Comparison of ENCODE assay signal across 10 cellular contexts in the genomic region with DNA sequence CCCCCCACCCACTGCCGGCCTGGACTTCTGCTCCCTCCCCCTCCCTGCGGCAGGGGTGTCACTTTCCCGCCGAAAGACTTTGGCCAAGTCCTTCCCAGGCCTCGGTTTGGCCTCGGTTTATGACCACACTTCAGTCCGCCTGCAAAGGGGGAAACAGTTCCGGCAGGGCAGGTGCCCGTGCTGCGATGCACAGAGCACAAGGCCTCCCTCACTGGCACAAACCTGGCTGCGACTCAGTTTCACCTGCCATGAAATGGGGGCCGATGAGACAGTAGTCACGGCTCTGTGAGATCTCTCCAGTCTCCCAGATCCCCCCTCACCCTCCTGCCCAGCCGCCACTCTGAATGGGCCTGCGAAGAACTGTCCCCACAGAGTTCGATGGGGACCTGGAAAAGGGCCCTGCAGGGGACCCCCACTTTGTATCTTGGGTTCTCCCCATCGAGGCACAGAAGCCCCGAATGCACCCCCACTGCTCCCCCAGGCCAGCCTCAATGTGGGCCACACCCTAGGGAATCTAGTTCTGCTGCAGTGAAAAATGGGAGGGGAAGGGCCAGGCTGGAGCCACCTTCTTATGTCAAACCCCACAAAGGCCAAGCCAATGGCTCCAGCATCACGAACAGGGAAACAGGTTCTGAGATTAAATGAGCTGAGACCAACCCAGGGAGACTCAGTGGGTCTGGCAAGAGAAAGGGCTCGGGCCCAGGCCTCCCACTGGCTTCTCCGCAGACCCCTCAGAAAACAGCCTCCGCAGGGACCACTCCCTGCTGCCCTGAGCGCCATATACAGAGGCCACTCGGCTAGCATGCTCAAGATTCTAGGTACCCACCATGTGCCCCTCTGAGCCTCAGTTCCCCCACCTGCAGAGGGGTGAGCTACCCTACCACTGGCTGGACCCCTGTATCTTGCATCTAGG. TPM values are rescaled to one million over a fixed set of nuclear protein-coding genes. Genes with fewer than 3 reads are reported as not detected.
DNase-seq lines count a peak whose midpoint lies in the region; ATAC-seq and TF ChIP-seq lines count a peak whose summit lies in the region.
"Had no signal": no experiment of that assay in that cellular context is flagged by ENCODE, and none has a peak within 500 bp of the region (broad histone marks: within the 10 kb centered on the region; RNA-seq: fewer than 3 reads in every experiment).

No MANE protein-coding gene starts in this region.

- intact Hi-C loops in Calu3 (cut with micrococcal nuclease; ENCODE audit: unreplicated experiment): no loop called here
- intact Hi-C loops in PC-9 (cut with micrococcal nuclease; ENCODE audit: unreplicated experiment): loop anchor here (5.0 kb wide), 1 partner anchor 35 kb away; the partner anchor contains the start of gene TANGO2
- intact Hi-C loops in heart right ventricle (cut with DNase I): loop anchor here in 1 of 10 donors (2.0 kb wide), 1 partner anchor 21 kb away; no protein-coding TSS in a partner anchor

- no peak for ATAC-seq in heart right ventricle

- CTCF ChIA-PET in Calu3 (lab: Charles Lee): no interaction called here
- CTCF ChIA-PET in PC-9 (lab: Charles Lee): no interaction called here

- no peaks in the 10 kb centered on the region for H3K9me2 ChIP-seq in PC-9 (ENCODE audit: insufficient read depth)

- H3K9me3 ChIP-seq in PC-9 (ENCODE audit: insufficient read depth, low read depth): no peaks in the 10 kb centered on the region
- no peaks in the 10 kb centered on the region for H3K9me3 ChIP-seq in heart right ventricle
- H3K9me3 ChIP-seq: ovary had no signal

- H3K27me3 ChIP-seq in PC-9 (ENCODE audit: insufficient read depth, low read depth) (no peaks in the 10 kb centered on the region), heart right ventricle (no peaks in the 10 kb centered on the region)
- H3K27me3 ChIP-seq: ovary had no signal

- H3K4me3 ChIP-seq in PC-9 (no peak overlapping the region), heart right ventricle (peak overlapping the region in 5 of 10 donors; percentile 0 to 93 (median 76))

- no peak overlapping the region for H3K27ac ChIP-seq in PC-9
- peak overlapping the region in 7 of 10 donors; percentile 2 to 95 (median 88) for H3K27ac ChIP-seq in heart right ventricle

- H3F3A ChIP-seq in PC-9 (ENCODE audit: insufficient read depth, low read depth): no peaks in the 10 kb centered on the region

- WGBS in heart right ventricle, 2 donors: 61 to 65% methylated on average over 23 to 24 of the region's 24 CpGs

- H3K4me3 Mint-ChIP-seq in Calu3 (ENCODE audit: low read depth, unreplicated experiment) (peak overlapping the region; percentile 69), progenitor cell of endocrine pancreas (ENCODE audit: low read depth) (peak overlapping the region; percentile 53)

- no peak for DNase-seq in Calu3
- DNase-seq in PC-9: no peak
- DNase-seq in heart right ventricle: no peak
- no peak for DNase-seq in progenitor cell of endocrine pancreas (ENCODE audit: low spot score, unreplicated experiment)
- no peak for DNase-seq in SIG-M5 treated with dmso at 0.1 percent for 504 hours (lab: John Stamatoyannopoulos, UW; ENCODE audit: unreplicated experiment)
- no peak for DNase-seq in inferior parietal cortex (ENCODE audit: extremely low spot score)
- no peak for DNase-seq in NOMO-1 (lab: John Stamatoyannopoulos, UW; ENCODE audit: unreplicated experiment in 2 of 2)
- DNase-seq in hepatic stellate cell (ENCODE audit: low spot score): no peak
- DNase-seq: cortex of kidney had no signal

- no TSS peak for BruUV-seq in Calu3 (replicated peaks; lab: Mats Ljungman, UMichigan)
- BruUV-seq in PC-9 (replicated peaks; lab: Mats Ljungman, UMichigan): TSS peak; percentile 22

- H3K4me1 ChIP-seq in PC-9 (replicated peaks; ENCODE audit: insufficient read depth) (peaks cover 20% of the 10 kb centered on the region), heart right ventricle (peaks cover 36 to 84% (median 62%) of the 10 kb centered on the region in 9 donors)

- POLR2A ChIA-PET in PC-9 (lab: Charles Lee; ENCODE audit: unreplicated experiment): no interaction called here

- H3K36me3 Mint-ChIP-seq in Calu3 (ENCODE audit: insufficient read depth, unreplicated experiment) (peaks cover 24% of the 10 kb centered on the region), progenitor cell of endocrine pancreas (ENCODE audit: insufficient read depth) (no peaks in the 10 kb centered on the region)

- H2AFZ ChIP-seq in PC-9: no peak overlapping the region

- H3K36me3 ChIP-seq in PC-9 (ENCODE audit: low read depth): no peaks in the 10 kb centered on the region
- H3K36me3 ChIP-seq in heart right ventricle: no peaks in the 10 kb centered on the region
- H3K36me3 ChIP-seq: ovary had no signal

- H3K79me2 ChIP-seq in PC-9 (ENCODE audit: low read depth): no peaks in the 10 kb centered on the region

- no peak overlapping the region for H3K4me2 ChIP-seq in PC-9

- H3K4me1 Mint-ChIP-seq in Calu3 (ENCODE audit: low read depth, unreplicated experiment) (peaks cover 16% of the 10 kb centered on the region), progenitor cell of endocrine pancreas (ENCODE audit: low read depth) (peaks cover 6% of the 10 kb centered on the region)

- no peaks in the 10 kb centered on the region; the same call in 1 of the 2 replicates for H4K20me1 ChIP-seq in PC-9 (ENCODE audit: insufficient read depth)

- TF ChIP-seq CTCF in Calu3 (IDR thresholded peaks at IDR 0.05; ENCODE audit: unreplicated experiment) (no peak), PC-9 (conservative IDR thresholded peaks at IDR 0.05) (no peak), heart right ventricle (IDR thresholded peaks at IDR 0.05) (no peak), progenitor cell of endocrine pancreas (IDR thresholded peaks at IDR 0.05; ENCODE audit: unreplicated experiment) (no peak)

- H3K9me3 Mint-ChIP-seq in Calu3 (ENCODE audit: low read depth, unreplicated experiment) (no peaks in the 10 kb centered on the region), progenitor cell of endocrine pancreas (ENCODE audit: low read depth) (no peaks in the 10 kb centered on the region)

- H3K27ac Mint-ChIP-seq in Calu3 (ENCODE audit: unreplicated experiment) (no peak overlapping the region), progenitor cell of endocrine pancreas (peak overlapping the region; percentile 76)

- H3K27me3 Mint-ChIP-seq in Calu3 (ENCODE audit: unreplicated experiment) (no peaks in the 10 kb centered on the region), progenitor cell of endocrine pancreas (no peaks in the 10 kb centered on the region)

RNA-seq across cellular contexts. Expression of gene ARVCF, which starts 29.0 kb away (rescaled TPM):
- total RNA-seq in Calu3 (2022) (19.7 and 21.7 TPM in 2 replicates), PC-9 (2021) (15.6 and 21.0 TPM in 2 replicates), heart right ventricle (10 to 100 TPM; 22.2 to 53.5 (median 32.1) TPM), progenitor cell of endocrine pancreas (95.3 and 101 TPM in 2 replicates)
- polyA plus RNA-seq in heart right ventricle: 10 to 100 TPM; 26.8 to 58.9 TPM

RNA-seq across cellular contexts. Expression of gene TANGO2, which starts 33.3 kb away (rescaled TPM):
- total RNA-seq in Calu3 (2022) (33.5 and 41.4 TPM in 2 replicates), PC-9 (2021) (22.4 and 25.0 TPM in 2 replicates), heart right ventricle (100 to 1,000 TPM in 3 of 10 donors, 10 to 100 TPM in 7; 51.6 to 139 (median 94.2) TPM), progenitor cell of endocrine pancreas (19.9 and 21.8 TPM in 2 replicates)
- polyA plus RNA-seq in heart right ventricle: 10 to 100 TPM; 34.1 to 65.8 TPM

RNA-seq across cellular contexts. Expression of gene TXNRD2, which starts 46.0 kb away (rescaled TPM):
- total RNA-seq in Calu3 (2022) (33.7 and 36.3 TPM in 2 replicates), PC-9 (2021) (21.7 and 22.4 TPM in 2 replicates), heart right ventricle (10 to 100 TPM; 28.5 to 59.9 (median 35.0) TPM), progenitor cell of endocrine pancreas (14.0 and 14.3 TPM in 2 replicates)
- 100 to 1,000 TPM in 1 of 2 donors, 10 to 100 TPM in 1; 25.8 to 103 TPM for polyA plus RNA-seq in heart right ventricle

RNA-seq across cellular contexts. Expression of gene COMT, which starts 46.1 kb away (rescaled TPM):
- total RNA-seq in Calu3 (2022): 165 and 170 TPM in 2 replicates
- total RNA-seq in PC-9 (2021): 99.9 and 107 TPM in 2 replicates
- 100 to 1,000 TPM in 5 of 10 donors, 10 to 100 TPM in 5; 72.5 to 128 (median 101) TPM for total RNA-seq in heart right ventricle
- polyA plus RNA-seq in heart right ventricle: 100 to 1,000 TPM in 1 of 2 donors, 10 to 100 TPM in 1; 42.9 to 273 TPM
- 48.7 and 58.2 TPM in 2 replicates for total RNA-seq in progenitor cell of endocrine pancreas
